ENCODE assay signal across 7 cellular contexts in the genomic region with DNA sequence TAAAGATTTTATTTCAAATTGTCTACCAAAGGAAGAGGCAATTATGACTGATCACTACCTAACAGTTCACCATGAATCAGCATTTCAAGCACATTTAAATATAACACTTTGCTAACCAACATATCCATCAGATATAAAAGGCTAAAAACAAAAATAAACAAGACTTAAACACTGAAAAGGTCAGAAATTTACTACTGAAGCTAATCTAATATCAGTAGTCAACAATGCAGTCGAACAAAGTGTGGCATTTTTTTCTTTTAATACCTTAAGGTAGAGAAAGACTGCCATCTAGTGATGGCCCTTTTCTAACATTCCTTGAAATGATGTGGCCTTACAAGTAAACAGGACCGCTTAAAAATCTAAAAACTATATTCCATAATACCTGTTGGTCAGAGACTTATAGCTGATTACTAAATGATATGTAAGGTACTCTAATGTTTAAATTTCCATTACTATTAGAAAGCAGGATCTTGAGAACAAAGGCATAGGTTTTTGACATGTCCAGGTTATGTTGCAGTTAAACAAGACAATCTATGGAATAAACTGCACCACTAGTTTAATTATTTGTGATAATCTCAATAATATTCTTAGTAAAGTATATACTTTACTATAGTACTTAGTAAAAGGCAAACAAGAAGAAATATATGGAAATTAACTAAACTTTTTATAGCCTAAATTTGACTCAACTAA.
DNase-seq lines count a peak whose midpoint lies in the region; ATAC-seq and TF ChIP-seq lines count a peak whose summit lies in the region.

No MANE protein-coding gene starts in this region.

- peaks cover 4% of the 10 kb centered on the region for H3K36me3 Mint-ChIP-seq in progenitor cell of endocrine pancreas (ENCODE audit: insufficient read depth)

- peak; percentile 30 for DNase-seq in GM12864 (ENCODE audit: low read depth)
- peak; percentile 41 for DNase-seq in NCI-H1105 (lab: John Stamatoyannopoulos, UW)
- peak; percentile 24 for DNase-seq in SKM-1 (lab: John Stamatoyannopoulos, UW; ENCODE audit: unreplicated experiment)
- DNase-seq in foreskin fibroblast = peak; percentile 38 to 79
- no peak for DNase-seq in progenitor cell of endocrine pancreas (ENCODE audit: low spot score, unreplicated experiment)

- H3K4me3 ChIP-seq in GM12864 (ENCODE audit: low read depth, low read length) (no peak overlapping the region), foreskin fibroblast (ENCODE audit: low read depth in 1 of 2, low read length in 2 of 2) (no peak overlapping the region)

- no peaks in the 10 kb centered on the region for H3K27me3 Mint-ChIP-seq in progenitor cell of endocrine pancreas

- no peak overlapping the region for H3K4me3 Mint-ChIP-seq in progenitor cell of endocrine pancreas (ENCODE audit: low read depth)

- ATAC-seq in HG03139 (IDR thresholded peaks at IDR 0.05; ENCODE audit: unreplicated experiment) = no peak
- ATAC-seq in HG03045 (IDR thresholded peaks at IDR 0.05; ENCODE audit: unreplicated experiment) = no peak

- TF ChIP-seq CTCF in GM12864 (IDR thresholded peaks at IDR 0.05; ENCODE audit: low read depth, low read length, missing control alignments) (peak; percentile 50), foreskin fibroblast (IDR thresholded peaks at IDR 0.05; ENCODE audit: low read depth, low read length) (peak; percentile 59), progenitor cell of endocrine pancreas (IDR thresholded peaks at IDR 0.05; ENCODE audit: unreplicated experiment) (peak; percentile 84)

- no peaks in the 10 kb centered on the region for H3K9me3 Mint-ChIP-seq in progenitor cell of endocrine pancreas (ENCODE audit: low read depth)

- peak overlapping the region; percentile 27 for H3K27ac Mint-ChIP-seq in progenitor cell of endocrine pancreas

- peaks cover 23% of the 10 kb centered on the region for H3K4me1 Mint-ChIP-seq in progenitor cell of endocrine pancreas (ENCODE audit: low read depth)
